ENCODE assay signal across 8 cellular contexts in the genomic region with DNA sequence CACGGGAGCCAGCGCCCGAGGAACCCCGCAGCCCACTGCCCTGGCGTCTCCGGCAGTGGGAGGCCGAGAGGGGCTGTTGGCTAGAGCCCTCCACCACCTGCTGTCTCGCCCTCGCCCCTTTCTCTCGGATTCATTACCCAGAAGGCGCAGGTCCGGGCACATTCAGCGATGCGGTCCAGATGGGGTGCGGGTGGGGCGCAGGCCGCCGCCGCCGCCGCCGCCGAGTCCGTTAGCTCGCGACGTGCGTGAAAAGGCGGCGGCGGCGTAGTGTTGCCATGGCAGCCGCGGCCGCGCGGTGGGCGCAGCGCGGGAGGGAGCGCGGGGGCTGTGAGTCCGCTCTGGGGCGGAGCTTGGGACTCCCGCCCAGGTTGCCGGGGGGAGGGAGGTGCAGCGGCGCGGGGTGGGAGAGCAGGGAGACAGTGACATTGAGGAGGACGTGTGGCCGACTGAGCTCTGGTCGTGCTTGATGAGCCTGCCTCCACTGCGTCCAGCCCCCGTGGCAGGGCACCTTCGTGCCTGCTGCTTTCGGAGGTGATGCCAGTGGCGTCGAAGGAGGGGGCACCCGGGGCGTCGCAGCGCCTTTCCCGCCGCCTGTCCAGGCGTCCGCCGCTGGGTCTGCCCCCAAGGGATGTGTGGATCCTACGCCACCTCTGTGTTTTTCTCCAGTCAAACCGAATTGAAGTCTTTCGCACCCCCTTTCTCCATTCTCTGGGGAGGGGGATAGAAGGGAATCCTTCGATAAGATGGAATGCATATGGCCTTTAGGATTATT. TPM values are rescaled to one million over a fixed set of nuclear protein-coding genes. Genes with fewer than 3 reads are reported as not detected.
DNase-seq lines count a peak whose midpoint lies in the region; ATAC-seq, FAIRE-seq and TF ChIP-seq lines count a peak whose summit lies in the region.

Gene KATNAL1 (minus strand): TSS at position 358 of the 772 bp plus-strand sequence. CDS start 23,774 bp downstream, outside the sequence.

- H3K27me3 ChIP-seq in astrocyte (ENCODE audit: insufficient read depth, low read length), result no peaks in the 10 kb centered on the region

- intact Hi-C loops in T-helper 2 cell treated with Interferon-gamma antibody and Interleukin-4, amounts not matched to agents 100 ng/mL and 5 ng/mL, for 36 hours (cut with micrococcal nuclease), result loop anchor here (1.0 to 10.0 kb wide), 9 partner anchors 70 to 855 kb away; partner anchors contain the start of genes HSPH1, SLC7A1, UBL3 and USPL1

- peaks cover 44% of the 10 kb centered on the region for H3K79me2 ChIP-seq in astrocyte (ENCODE audit: insufficient read depth, low read length)

- H3K36me3 Mint-ChIP-seq in astrocyte (ENCODE audit: low read depth, unreplicated experiment), result no peaks in the 10 kb centered on the region

- no peak for TF ChIP-seq CTCF in astrocyte (IDR thresholded peaks at IDR 0.05; ENCODE audit: insufficient read depth, low read depth, low read length)
- TF ChIP-seq CTCF in retinal pigment epithelial cell (conservative IDR thresholded peaks at IDR 0.05; ENCODE audit: low read depth, low read length), result no peak

- peak within 1 kb of the TSS; percentile 96 for H3K9ac ChIP-seq in astrocyte (ENCODE audit: low read length)

- peaks cover 19% of the 10 kb centered on the region for H3K4me1 ChIP-seq in astrocyte (ENCODE audit: insufficient read depth, low read length)

- no peaks in the 10 kb centered on the region for H4K20me1 ChIP-seq in astrocyte (ENCODE audit: insufficient read depth, low read length)

- H3K27me3 Mint-ChIP-seq in astrocyte (ENCODE audit: low read depth, unreplicated experiment), result no peaks in the 10 kb centered on the region

- no peaks in the 10 kb centered on the region for H3K9me3 Mint-ChIP-seq in astrocyte (ENCODE audit: unreplicated experiment)

- ATAC-seq in GM18498 (IDR thresholded peaks at IDR 0.05; ENCODE audit: unreplicated experiment) (peak; percentile 70), HG02763 (IDR thresholded peaks at IDR 0.05; ENCODE audit: unreplicated experiment) (peak; percentile 49)

- H3K27ac ChIP-seq in astrocyte (ENCODE audit: low read depth, low read length), result peak within 1 kb of the TSS; percentile 87

- H3K36me3 ChIP-seq in astrocyte (ENCODE audit: insufficient read depth, low read length), result no peaks in the 10 kb centered on the region

- DNase-seq in NCI-H1417 treated with DMSO at 0.1 percent for 48 hours (lab: John Stamatoyannopoulos, UW) (peak; percentile 46), astrocyte (ENCODE audit: low read depth) (peak; percentile 37), hippocampal formation (lab: John Stamatoyannopoulos, UW) (peak; percentile 71 to 95), retinal pigment epithelial cell (ENCODE audit: low read depth) (no peak), amniotic stem cell (lab: John Stamatoyannopoulos, UW) (no peak)

- peak within 1 kb of the TSS; percentile 88 for H3K4me2 ChIP-seq in astrocyte (ENCODE audit: low read length)

- no peak for FAIRE-seq in astrocyte (lab: Jason Lieb, UNC)

- H3K4me3 ChIP-seq in astrocyte (ENCODE audit: insufficient read depth, low read depth, low read length), result peak within 1 kb of the TSS; percentile 87
- peak within 1 kb of the TSS; percentile 89 for H3K4me3 ChIP-seq in retinal pigment epithelial cell (ENCODE audit: low read length)

- H3K4me1 Mint-ChIP-seq in astrocyte (ENCODE audit: low read depth, unreplicated experiment), result peaks cover 32% of the 10 kb centered on the region

- peak within 1 kb of the TSS; percentile 86 for H3K4me3 Mint-ChIP-seq in astrocyte (ENCODE audit: unreplicated experiment)

- peak within 1 kb of the TSS; percentile 96 for H2AFZ ChIP-seq in astrocyte (ENCODE audit: low read depth, low read length)

- H3K9me3 ChIP-seq in astrocyte (ENCODE audit: insufficient read depth, low read depth, low read length), result no peaks in the 10 kb centered on the region

- peak within 1 kb of the TSS; percentile 10 for H3K27ac Mint-ChIP-seq in astrocyte (ENCODE audit: unreplicated experiment)

RNA-seq across cellular contexts. Expression of gene KATNAL1, which starts in this region (rescaled TPM):
- total RNA-seq in T-helper 2 cell treated with Interferon-gamma antibody and Interleukin-4, amounts not matched to agents 100 ng/mL and 5 ng/mL, for 36 hours, result 18.9 and 19.8 TPM in 2 replicates
- 36.9 and 42.0 TPM in 2 replicates for total RNA-seq in astrocyte

Comparison
In these comparisons a context has a peak if more than half of its experiments do, and no peak if none do; other contexts are left out.
1. DNase-seq: peak in NCI-H1417 treated with DMSO at 0.1 percent for 48 hours (single experiment), astrocyte (single experiment) and hippocampal formation (2 of 2); none in retinal pigment epithelial cell (single experiment) and amniotic stem cell (single experiment).